20 cellular contexts compared by ENCODE assay signal in genomic region chr11:76265771-76266241, GRCh38. TPM values are rescaled to one million over a fixed set of nuclear protein-coding genes. Genes with fewer than 3 reads are reported as not detected.
DNase-seq lines count a peak whose midpoint lies in the region; ATAC-seq and TF ChIP-seq lines count a peak whose summit lies in the region.
"Had no signal": no experiment of that assay in that cellular context is flagged by ENCODE, and none has a peak within 500 bp of the region (broad histone marks: within the 10 kb centered on the region; RNA-seq: fewer than 3 reads in every experiment).

No MANE protein-coding gene starts in this region.

- no peak for TF ChIP-seq RAD21 in SK-N-SH (IDR thresholded peaks at IDR 0.05; ENCODE audit: low read length)

- H3K4me2 ChIP-seq in SK-N-SH (no peak overlapping the region), trophoblast cell (ENCODE audit: low read length) (no peak overlapping the region)

- TF ChIP-seq EP300 in SK-N-SH (IDR thresholded peaks at IDR 0.05; ENCODE audit: borderline replicate concordance in 1 of 2, low read depth in 1 of 2, low read length in 1 of 2): no peak

- H3K23ac ChIP-seq in trophoblast cell (ENCODE audit: low read length): no peak overlapping the region

- no peaks in the 10 kb centered on the region for H3K9me2 ChIP-seq in SK-N-SH

- POLR2A ChIA-PET in SK-N-SH (lab: Yijun Ruan, JAX): no interaction called here

- H2BK5ac ChIP-seq in trophoblast cell (ENCODE audit: low read depth, low read length, poor library complexity): no peak overlapping the region

- no peak overlapping the region for H4K91ac ChIP-seq in trophoblast cell (ENCODE audit: low read depth, low read length)

- H3K27me3 Mint-ChIP-seq in endothelial cell (ENCODE audit: unreplicated experiment): peaks cover 6% of the 10 kb centered on the region

- no peak overlapping the region for H3K18ac ChIP-seq in trophoblast cell (ENCODE audit: low read length)

- ATAC-seq in SK-N-SH treated with all-trans-retinoic acid at 6 μM for 48 hours: peak; percentile 18; the same call in 1 of the 3 replicates
- peak in 7 of 8 donors; percentile 23 to 66 (median 51) for ATAC-seq in heart right ventricle
- peak; percentile 42 for ATAC-seq in aorta (ENCODE audit: low FRiP score)

- no peaks in the 10 kb centered on the region for H3K36me3 Mint-ChIP-seq in endothelial cell (ENCODE audit: low read depth, unreplicated experiment)
- H3K36me3 Mint-ChIP-seq: activated CD4-positive, alpha-beta memory T cell treated with anti-CD3 and anti-CD28 coated beads for 36 hours; CD4-positive, CD25-positive, alpha-beta regulatory T cell; naive B cell had no signal

- H2AK5ac ChIP-seq in trophoblast cell (ENCODE audit: low read length): no peak overlapping the region

- H3K36me3 ChIP-seq in SK-N-SH (replicated peaks in 1 of 2; ENCODE audit: control insufficient read depth in 1 of 2, insufficient read depth in 2 of 2, low read length in 1 of 2): no peaks in the 10 kb centered on the region
- no peaks in the 10 kb centered on the region for H3K36me3 ChIP-seq in heart right ventricle
- H3K36me3 ChIP-seq in trophoblast cell (ENCODE audit: control insufficient read depth in 1 of 2, insufficient read depth in 2 of 2, low read length in 2 of 2): no peaks in the 10 kb centered on the region
- no peaks in the 10 kb centered on the region for H3K36me3 ChIP-seq in aorta (ENCODE audit: control insufficient read depth in 1 of 2, insufficient read depth in 2 of 2, low read length in 1 of 2)

- H3K4me1 Mint-ChIP-seq in endothelial cell (ENCODE audit: unreplicated experiment): no peaks in the 10 kb centered on the region
- H3K4me1 Mint-ChIP-seq: naive B cell had no signal

- no peak overlapping the region for H2AFZ ChIP-seq in SK-N-SH (ENCODE audit: low read depth)
- no peak overlapping the region for H2AFZ ChIP-seq in trophoblast cell (ENCODE audit: insufficient read depth, low read length, poor library complexity)

- H3K9me3 ChIP-seq in SK-N-SH (no peaks in the 10 kb centered on the region), heart right ventricle (no peaks in the 10 kb centered on the region), trophoblast cell (ENCODE audit: insufficient read depth, low read depth, low read length) (peaks cover 1% of the 10 kb centered on the region), aorta (ENCODE audit: control insufficient read depth, low read length) (no peaks in the 10 kb centered on the region)

- H3K4me3 Mint-ChIP-seq in endothelial cell (ENCODE audit: unreplicated experiment): no peak overlapping the region
- H3K4me3 Mint-ChIP-seq: activated CD4-positive, alpha-beta memory T cell treated with anti-CD3 and anti-CD28 coated beads for 36 hours; CD4-positive, CD25-positive, alpha-beta regulatory T cell; naive B cell had no signal

- H3K27ac Mint-ChIP-seq in endothelial cell (ENCODE audit: unreplicated experiment): no peak overlapping the region
- H3K27ac Mint-ChIP-seq: activated CD4-positive, alpha-beta memory T cell treated with anti-CD3 and anti-CD28 coated beads for 36 hours; CD4-positive, CD25-positive, alpha-beta regulatory T cell; naive B cell; progenitor cell of endocrine pancreas had no signal

- WGBS in SK-N-SH (ENCODE audit: low lambda C conversion rate): 82% methylated on average over 4 of the region's 4 CpGs
- WGBS in heart right ventricle, 2 donors: 50 to 55% methylated on average over 4 of the region's 4 CpGs
- WGBS in trophoblast cell (ENCODE audit: extremely low coverage, insufficient coverage, insufficient read length): no CpG with 5 or more reads among the region's 4 CpGs
- 81 to 87% methylated on average over 4 of the region's 4 CpGs for WGBS in aorta, 2 donors

- peaks cover 13% of the 10 kb centered on the region; the same call in 1 of the 2 replicates for H3K27me3 ChIP-seq in SK-N-SH (ENCODE audit: insufficient read depth)
- H3K27me3 ChIP-seq in heart right ventricle: no peaks in the 10 kb centered on the region
- no peaks in the 10 kb centered on the region for H3K27me3 ChIP-seq in trophoblast cell (ENCODE audit: insufficient read depth, low read length)
- H3K27me3 ChIP-seq in aorta (ENCODE audit: control insufficient read depth in 1 of 2, insufficient read depth in 2 of 2, low read length in 1 of 2): no peaks in the 10 kb centered on the region

- no peaks in the 10 kb centered on the region for H3K79me1 ChIP-seq in trophoblast cell (ENCODE audit: low read length)

- H3K14ac ChIP-seq in trophoblast cell (ENCODE audit: low read length): no peak overlapping the region

- H3K9ac ChIP-seq in SK-N-SH (no peak overlapping the region), trophoblast cell (ENCODE audit: low read length) (no peak overlapping the region)

- no peaks in the 10 kb centered on the region for H4K20me1 ChIP-seq in SK-N-SH (ENCODE audit: insufficient read depth)

- H3K9me3 Mint-ChIP-seq in endothelial cell (ENCODE audit: unreplicated experiment): peaks cover 3% of the 10 kb centered on the region
- H3K9me3 Mint-ChIP-seq: activated CD4-positive, alpha-beta memory T cell treated with anti-CD3 and anti-CD28 coated beads for 36 hours; CD4-positive, CD25-positive, alpha-beta regulatory T cell had no signal

- no peak for DNase-seq in SK-N-SH
- no peak for DNase-seq in heart right ventricle
- DNase-seq in trophoblast cell: no peak
- DNase-seq in aorta: no peak
- no peak for DNase-seq in NAMALWA (ENCODE audit: low spot score)
- no peak for DNase-seq in endothelial cell (ENCODE audit: low spot score)
- DNase-seq in activated CD4-positive, alpha-beta T cell treated with anti-CD3 and anti-CD28 coated beads, Interleukin-2, amount 50 U/mL, for 48 hours: no peak
- DNase-seq: activated CD4-positive, alpha-beta memory T cell treated with anti-CD3 and anti-CD28 coated beads for 36 hours; CD4-positive, CD25-positive, alpha-beta regulatory T cell; DND-41; head of caudate nucleus; islet precursor cell; naive B cell; NCI-H1694 treated with DMSO at 0.1 percent for 48 hours; NCI-H69; substantia nigra had no signal

- intact Hi-C loops in heart right ventricle (cut with DNase I): no loop called here
- intact Hi-C loops in aorta (cut with DNase I): no loop called here

- no peak overlapping the region for H2BK12ac ChIP-seq in trophoblast cell (ENCODE audit: low read length)

- CTCF ChIA-PET in SK-N-SH (lab: Yijun Ruan, JAX): interaction anchor here (0.6 to 1.6 kb wide), 2 partner anchors 57 to 130 kb away, joined by 3 to 4 read pairs; no protein-coding TSS in a partner anchor

- peaks cover 0 to 6% of the 10 kb centered on the region in 2 experiments; a peak in 1 of 4 replicates for H3K4me1 ChIP-seq in SK-N-SH (ENCODE audit: control insufficient read depth in 1 of 2, insufficient read depth in 2 of 2, low read depth in 1 of 2, low read length in 1 of 2)
- peaks cover 0 to 24% (median 8%) of the 10 kb centered on the region in 9 donors for H3K4me1 ChIP-seq in heart right ventricle
- H3K4me1 ChIP-seq in trophoblast cell (ENCODE audit: control insufficient read depth in 1 of 2, insufficient read depth in 2 of 2, low read length in 2 of 2): peaks cover 6 to 13% of the 10 kb centered on the region in 2 experiments
- no peaks in the 10 kb centered on the region for H3K4me1 ChIP-seq in aorta (ENCODE audit: control insufficient read depth in 1 of 2, insufficient read depth in 2 of 2, low read length in 2 of 2)

- H3F3A ChIP-seq in SK-N-SH (replicated peaks; ENCODE audit: insufficient read depth): no peaks in the 10 kb centered on the region

- no peak overlapping the region for H3K4ac ChIP-seq in trophoblast cell (ENCODE audit: low read depth, low read length)

- no peak overlapping the region for H4K12ac ChIP-seq in trophoblast cell (ENCODE audit: low read depth, low read length)

- H3K79me2 ChIP-seq in SK-N-SH (ENCODE audit: insufficient read depth) (no peaks in the 10 kb centered on the region), trophoblast cell (ENCODE audit: control insufficient read depth, insufficient read depth, low read length, poor library complexity) (no peaks in the 10 kb centered on the region)

- no peak overlapping the region for H4K8ac ChIP-seq in trophoblast cell (ENCODE audit: low read depth, low read length)

- no peak overlapping the region for H3K27ac ChIP-seq in SK-N-SH (ENCODE audit: low read depth in 2 of 2, low read length in 1 of 2)
- H3K27ac ChIP-seq in heart right ventricle: peak overlapping the region in 4 of 10 donors; percentile 10 to 58 (median 30)
- peak overlapping the region; percentile 60 for H3K27ac ChIP-seq in trophoblast cell (ENCODE audit: low read depth, low read length)
- H3K27ac ChIP-seq in aorta (ENCODE audit: low read depth in 1 of 2, low read length in 2 of 2): no peak overlapping the region
- H3K27ac ChIP-seq: 22Rv1 had no signal

- no peak overlapping the region for H2BK120ac ChIP-seq in trophoblast cell (ENCODE audit: insufficient read depth, low read length, poor library complexity)

- TF ChIP-seq CTCF in SK-N-SH (IDR thresholded peaks at IDR 0.05): no peak
- TF ChIP-seq CTCF in heart right ventricle (IDR thresholded peaks at IDR 0.05): no peak
- no peak for TF ChIP-seq CTCF in endothelial cell (IDR thresholded peaks at IDR 0.05; ENCODE audit: unreplicated experiment)

- H3K4me3 ChIP-seq in SK-N-SH (ENCODE audit: low read depth in 2 of 2, low read length in 1 of 2) (no peak overlapping the region), heart right ventricle (no peak overlapping the region), trophoblast cell (ENCODE audit: low read depth, low read length) (no peak overlapping the region), aorta (ENCODE audit: low read length in 2 of 2) (no peak overlapping the region)

TF ChIP-seq in SK-N-SH treated with all-trans-retinoic acid at 6 μM for 48 hours, 23 proteins besides CTCF, POLR2A, EP300 and RAD21 (continues in another document):
- no peak for TF ChIP-seq GLIS3 (CRISPR knock-in tag; IDR thresholded peaks at IDR 0.05)
- no peak for TF ChIP-seq ZFP3 (CRISPR knock-in tag; IDR thresholded peaks at IDR 0.05)
- TF ChIP-seq ARNTL (CRISPR knock-in tag; IDR thresholded peaks at IDR 0.05; ENCODE audit: borderline replicate concordance, low read depth): no peak
- no peak for TF ChIP-seq TOX (CRISPR knock-in tag; IDR thresholded peaks at IDR 0.05; ENCODE audit: borderline replicate concordance)

TF ChIP-seq in SK-N-SH, 30 proteins besides CTCF, POLR2A, EP300 and RAD21 (continues in another document):
- TF ChIP-seq TAF1 (IDR thresholded peaks at IDR 0.05; ENCODE audit: borderline replicate concordance, low read depth, low read length): no peak

RNA-seq across cellular contexts. Expression of gene WNT11, which starts 59.5 kb away (rescaled TPM):
- polyA plus RNA-seq in SK-N-SH (2012; rRNA removed): 0.43 and 0.70 TPM in 2 replicates
- polyA plus RNA-seq in SK-N-SH (2012; cell fraction: cytosol; rRNA removed): 0.21 and 0.33 TPM in 2 replicates
- 0.74 and 0.83 TPM in 2 replicates for polyA plus RNA-seq in SK-N-SH (2012; cell fraction: nucleus; rRNA removed)
- 10 to 100 TPM in 1 of 10 donors, 1 to 10 TPM in 9; 5.1 to 12.0 (median 8.1) TPM for total RNA-seq in heart right ventricle
- 1 to 10 TPM; 5.3 to 6.7 TPM for polyA plus RNA-seq in heart right ventricle
- polyA plus RNA-seq in trophoblast cell (2013): 19.6 and 20.6 TPM in 2 replicates
- 10 to 100 TPM in 1 of 2 donors, 1 to 10 TPM in 1; 7.4 to 30.0 TPM for total RNA-seq in aorta
- under 1 TPM; 0.25 to 0.87 TPM for polyA plus RNA-seq in aorta
- 3.6 TPM for total RNA-seq in endothelial cell (ENCODE audit: unreplicated experiment)
- total RNA-seq: activated CD4-positive, alpha-beta memory T cell treated with anti-CD3 and anti-CD28 coated beads for 36 hours; CD4-positive, CD25-positive, alpha-beta regulatory T cell; endothelial cell of umbilical vein had no signal
- polyA plus RNA-seq: endothelial cell of umbilical vein had no signal
